12 cellular contexts compared by ENCODE assay signal in genomic region chr7:155962191-155962967, GRCh38.
DNase-seq lines count a peak whose midpoint lies in the region; ATAC-seq, FAIRE-seq and TF ChIP-seq lines count a peak whose summit lies in the region.
"Had no signal": no experiment of that assay in that cellular context is flagged by ENCODE, and none has a peak within 500 bp of the region (broad histone marks: within the 10 kb centered on the region; RNA-seq: fewer than 3 reads in every experiment).

No MANE protein-coding gene starts in this region.

- no peaks in the 10 kb centered on the region for H4K20me1 ChIP-seq in keratinocyte (ENCODE audit: control insufficient read depth, extremely low read depth, insufficient read depth, low read length)

- FAIRE-seq in keratinocyte (lab: Jason Lieb, UNC) = peak; percentile 23

- H2AFZ ChIP-seq in keratinocyte (ENCODE audit: control insufficient read depth, low read length) = no peak overlapping the region

- H3K27me3 ChIP-seq in keratinocyte (ENCODE audit: control insufficient read depth, extremely low read depth, insufficient read depth, low read length) = no peaks in the 10 kb centered on the region
- peaks cover 64% of the 10 kb centered on the region for H3K27me3 ChIP-seq in left ventricle myocardium inferior (ENCODE audit: low read depth)

- H3K79me2 ChIP-seq in keratinocyte (ENCODE audit: control insufficient read depth, insufficient read depth, low read length) = no peaks in the 10 kb centered on the region

- H3K4me3 ChIP-seq in keratinocyte (ENCODE audit: control insufficient read depth in 2 of 3, extremely low read depth in 1 of 3, insufficient read depth in 2 of 3, low read depth in 1 of 3, low read length in 3 of 3) = no peak overlapping the region
- no peak overlapping the region for H3K4me3 ChIP-seq in left ventricle myocardium inferior
- H3K4me3 ChIP-seq: HAP-1 had no signal

- TF ChIP-seq CTCF in activated CD8-positive, alpha-beta T cell treated with anti-CD3 and anti-CD28 coated beads for 36 hours (IDR thresholded peaks at IDR 0.05) = no peak
- TF ChIP-seq CTCF in keratinocyte (optimal IDR thresholded peaks at IDR 0.05 in 1 of 3, IDR thresholded peaks at IDR 0.05 in 1 of 3, conservative IDR thresholded peaks at IDR 0.05 in 1 of 3; ENCODE audit: extremely low read depth in 1 of 3, insufficient read depth in 2 of 3, low read length in 3 of 3) = no peak
- TF ChIP-seq CTCF in left ventricle myocardium inferior (IDR thresholded peaks at IDR 0.05; ENCODE audit: borderline replicate concordance) = no peak

- peak; percentile 80 for DNase-seq in activated naive CD4-positive, alpha-beta T cell treated with anti-CD3 and anti-CD28 coated beads for 36 hours
- DNase-seq in activated naive CD4-positive, alpha-beta T cell (lab: John Stamatoyannopoulos, UW) = no peak
- peak; percentile 69 for DNase-seq in activated CD8-positive, alpha-beta T cell treated with anti-CD3 and anti-CD28 coated beads for 36 hours
- DNase-seq in keratinocyte (ENCODE audit: low read depth, low spot score) (no peak), stromal cell of bone marrow (ENCODE audit: low read depth) (peak; percentile 11), activated gamma-delta T cell (lab: John Stamatoyannopoulos, UW) (no peak), left ventricle myocardium inferior (no peak)
- DNase-seq: NCI-H774 had no signal

- peaks cover 6% of the 10 kb centered on the region for H3K4me1 ChIP-seq in keratinocyte (ENCODE audit: control insufficient read depth, extremely low read depth, insufficient read depth, low read length)
- H3K4me1 ChIP-seq in left ventricle myocardium inferior = no peaks in the 10 kb centered on the region
- H3K4me1 ChIP-seq: HAP-1 had no signal

- no peaks in the 10 kb centered on the region for H3K9me1 ChIP-seq in keratinocyte (ENCODE audit: control insufficient read depth, extremely low read depth, insufficient read depth, low read length)

- intact Hi-C loops in activated naive CD4-positive, alpha-beta T cell treated with anti-CD3 and anti-CD28 coated beads for 36 hours (cut with micrococcal nuclease) = loop anchor here (1.0 to 10.0 kb wide), 3 partner anchors 20 to 682 kb away; partner anchors contain the start of gene RNF32
- intact Hi-C loops in activated CD8-positive, alpha-beta T cell treated with anti-CD3 and anti-CD28 coated beads for 36 hours (cut with micrococcal nuclease) = no loop called here
- intact Hi-C loops in left ventricle myocardium inferior (cut with micrococcal nuclease) = no loop called here

- no peak overlapping the region for H3K9ac ChIP-seq in keratinocyte (ENCODE audit: control insufficient read depth, extremely low read depth, insufficient read depth, low read length)

- POLR2A ChIA-PET in activated CD8-positive, alpha-beta T cell treated with anti-CD3 and anti-CD28 coated beads for 36 hours (lab: Charles Lee) = no interaction called here

- H3K4me3 Mint-ChIP-seq in activated naive CD4-positive, alpha-beta T cell treated with anti-CD3 and anti-CD28 coated beads for 36 hours = no peak overlapping the region
- no peak overlapping the region for H3K4me3 Mint-ChIP-seq in activated CD8-positive, alpha-beta T cell treated with anti-CD3 and anti-CD28 coated beads for 36 hours
- H3K4me3 Mint-ChIP-seq: CD8-positive, alpha-beta T cell; central memory CD8-positive, alpha-beta T cell had no signal

- H3K27me3 Mint-ChIP-seq in activated naive CD4-positive, alpha-beta T cell treated with anti-CD3 and anti-CD28 coated beads for 36 hours (ENCODE audit: low read depth) = peaks cover 8% of the 10 kb centered on the region
- H3K27me3 Mint-ChIP-seq in activated CD8-positive, alpha-beta T cell treated with anti-CD3 and anti-CD28 coated beads for 36 hours = peaks cover 7% of the 10 kb centered on the region

- H3K36me3 Mint-ChIP-seq in activated naive CD4-positive, alpha-beta T cell treated with anti-CD3 and anti-CD28 coated beads for 36 hours (ENCODE audit: low read depth) = no peaks in the 10 kb centered on the region
- no peaks in the 10 kb centered on the region for H3K36me3 Mint-ChIP-seq in activated CD8-positive, alpha-beta T cell treated with anti-CD3 and anti-CD28 coated beads for 36 hours (ENCODE audit: low read depth)
- H3K36me3 Mint-ChIP-seq: CD8-positive, alpha-beta T cell had no signal

- H3K27ac ChIP-seq in keratinocyte (ENCODE audit: control insufficient read depth, insufficient read depth, low read length) (peak overlapping the region; percentile 57), left ventricle myocardium inferior (replicated peaks) (no peak overlapping the region)

- ATAC-seq in activated CD8-positive, alpha-beta T cell treated with anti-CD3 and anti-CD28 coated beads for 36 hours = peak; percentile 86
- no peak for ATAC-seq in HG02642 (IDR thresholded peaks at IDR 0.05; ENCODE audit: poor library complexity, unreplicated experiment)
- ATAC-seq: CD8-positive, alpha-beta T cell had no signal

- peak overlapping the region; percentile 15 for H3K4me2 ChIP-seq in keratinocyte (ENCODE audit: control insufficient read depth, extremely low read depth, insufficient read depth, low read depth, low read length)

- no peak overlapping the region for H3K27ac Mint-ChIP-seq in activated naive CD4-positive, alpha-beta T cell treated with anti-CD3 and anti-CD28 coated beads for 36 hours
- peak overlapping the region; percentile 81 for H3K27ac Mint-ChIP-seq in activated CD8-positive, alpha-beta T cell treated with anti-CD3 and anti-CD28 coated beads for 36 hours
- H3K27ac Mint-ChIP-seq: CD8-positive, alpha-beta T cell had no signal

- dilution Hi-C loops in keratinocyte (cut with MboI; ENCODE audit: extremely low pct_ligation_motif_present, low sequenced_read_pairs) = no loop called here

- H3K4me1 Mint-ChIP-seq in activated naive CD4-positive, alpha-beta T cell treated with anti-CD3 and anti-CD28 coated beads for 36 hours (ENCODE audit: low read depth) = peaks cover 20% of the 10 kb centered on the region
- H3K4me1 Mint-ChIP-seq in activated CD8-positive, alpha-beta T cell treated with anti-CD3 and anti-CD28 coated beads for 36 hours (ENCODE audit: low read depth) = peaks cover 28% of the 10 kb centered on the region
- H3K4me1 Mint-ChIP-seq: central memory CD8-positive, alpha-beta T cell had no signal

- CTCF ChIA-PET in activated naive CD4-positive, alpha-beta T cell treated with anti-CD3 and anti-CD28 coated beads for 36 hours (lab: Charles Lee) = interaction anchor here (1.0 to 2.1 kb wide), 2 partner anchors 36 to 504 kb away, joined by 3 to 5 read pairs; no protein-coding TSS in a partner anchor
- CTCF ChIA-PET in activated CD8-positive, alpha-beta T cell treated with anti-CD3 and anti-CD28 coated beads for 36 hours (lab: Charles Lee) = interaction anchor here (1.2 kb wide), 1 partner anchor 35 kb away, joined by 4 read pairs; no protein-coding TSS in a partner anchor

- no peaks in the 10 kb centered on the region for H3K9me3 Mint-ChIP-seq in activated naive CD4-positive, alpha-beta T cell treated with anti-CD3 and anti-CD28 coated beads for 36 hours
- H3K9me3 Mint-ChIP-seq in activated CD8-positive, alpha-beta T cell treated with anti-CD3 and anti-CD28 coated beads for 36 hours = no peaks in the 10 kb centered on the region
- H3K9me3 Mint-ChIP-seq: CD8-positive, alpha-beta T cell; central memory CD8-positive, alpha-beta T cell had no signal

- H3K36me3 ChIP-seq in keratinocyte (ENCODE audit: control insufficient read depth in 2 of 2, extremely low read depth in 1 of 2, insufficient read depth in 2 of 2, low read length in 2 of 2) (no peaks in the 10 kb centered on the region), left ventricle myocardium inferior (no peaks in the 10 kb centered on the region)
- H3K36me3 ChIP-seq: HAP-1 had no signal

- no peaks in the 10 kb centered on the region for H3K9me3 ChIP-seq in keratinocyte (ENCODE audit: control insufficient read depth, low read depth, low read length)
- no peaks in the 10 kb centered on the region for H3K9me3 ChIP-seq in left ventricle myocardium inferior (replicated peaks)
- H3K9me3 ChIP-seq: HAP-1 had no signal

Comparison
In these comparisons a context has a peak if more than half of its experiments do, and no peak if none do; other contexts are left out.
1. DNase-seq: peak in activated naive CD4-positive, alpha-beta T cell treated with anti-CD3 and anti-CD28 coated beads for 36 hours (single experiment), activated CD8-positive, alpha-beta T cell treated with anti-CD3 and anti-CD28 coated beads for 36 hours (single experiment) and stromal cell of bone marrow (single experiment); none in activated naive CD4-positive, alpha-beta T cell (0 of 4), keratinocyte (single experiment), activated gamma-delta T cell (single experiment) and left ventricle myocardium inferior (single experiment).